In genomic region chr7:66740980-66741705, GRCh38 we compare ENCODE assay signal across 7 cellular contexts. TPM values are rescaled to one million over a fixed set of nuclear protein-coding genes. Genes with fewer than 3 reads are reported as not detected.
A peak's percentile ranks its signal among the peaks of the same experiment; 100 is the strongest.
DNase-seq lines count a peak whose midpoint lies in the region; ATAC-seq, FAIRE-seq and TF ChIP-seq lines count a peak whose summit lies in the region.
"Not testable (repeated sequence)": the region's sequence is repeated elsewhere in the genome, so short reads cannot be mapped to it uniquely, and the experiment has no call there.

No MANE protein-coding gene starts in this region.

- not testable (repeated sequence) for TF ChIP-seq CTCF in WI38 (IDR thresholded peaks at IDR 0.05; ENCODE audit: low read depth, low read length); bronchial epithelial cell (IDR thresholded peaks at IDR 0.05; ENCODE audit: insufficient read depth, low read length, severe bottlenecking)

- intact Hi-C loops in sciatic nerve (cut with DNase I): not testable (repeated sequence)

- not testable (repeated sequence) for FAIRE-seq in bronchial epithelial cell (lab: Jason Lieb, UNC)

- H3K36me3 ChIP-seq in bronchial epithelial cell (ENCODE audit: control insufficient read depth, insufficient read depth, low read length): not testable (repeated sequence)

- DNase-seq in NCI-H1417 (lab: John Stamatoyannopoulos, UW) (peak in 2 of 3 experiments; percentile 45 to 76), iPS-NIHi11 (ENCODE audit: low spot score) (peak; percentile 77), sciatic nerve (ENCODE audit: low spot score) (peak; percentile 72)
- DNase-seq in bronchial epithelial cell (ENCODE audit: low read depth): not testable (repeated sequence)

- ATAC-seq in GM18502 (IDR thresholded peaks at IDR 0.05; ENCODE audit: poor library complexity, unreplicated experiment) (peak; percentile 40), HG02852 (IDR thresholded peaks at IDR 0.05; ENCODE audit: unreplicated experiment) (peak; percentile 37), sciatic nerve (peak; percentile 58)

- H3K4me3 ChIP-seq in WI38 (ENCODE audit: low read depth, low read length) (peak overlapping the region; percentile 86), bronchial epithelial cell (ENCODE audit: low read depth, low read length) (peak overlapping the region; percentile 75)

- not testable (repeated sequence) for H3K27me3 ChIP-seq in bronchial epithelial cell (ENCODE audit: control insufficient read depth, insufficient read depth, low read length)

RNA-seq across cellular contexts. Expression of gene RABGEF1, which starts 0.6 kb away (rescaled TPM):
- total RNA-seq in bronchial epithelial cell: 35.3 and 41.5 TPM in 2 replicates
- 38.6 TPM for total RNA-seq in sciatic nerve
